ENCODE assay signal across 8 cellular contexts in genomic region chr1:224380003-224380402, GRCh38. TPM values are rescaled to one million over a fixed set of nuclear protein-coding genes. Genes with fewer than 3 reads are reported as not detected.
DNase-seq lines count a peak whose midpoint lies in the region; ATAC-seq lines count a peak whose summit lies in the region.

No MANE protein-coding gene starts in this region.

- H3K4me1 ChIP-seq in effector memory CD4-positive, alpha-beta T cell (ENCODE audit: control insufficient read depth, insufficient read depth, low read length, poor library complexity, severe bottlenecking) = peaks cover 66% of the 10 kb centered on the region

- H3K27ac ChIP-seq in effector memory CD4-positive, alpha-beta T cell (ENCODE audit: insufficient read depth, low read length, poor library complexity, severe bottlenecking) = peak overlapping the region; percentile 19

- peak overlapping the region; percentile 18 for H3K4me3 ChIP-seq in effector memory CD4-positive, alpha-beta T cell (ENCODE audit: insufficient read depth, low read depth, low read length, poor library complexity, severe bottlenecking)

- H3K27me3 ChIP-seq in effector memory CD4-positive, alpha-beta T cell (replicated peaks; ENCODE audit: control insufficient read depth, insufficient read depth, low read length, poor library complexity, severe bottlenecking) = no peaks in the 10 kb centered on the region

- ATAC-seq in GM18520 (IDR thresholded peaks at IDR 0.05; ENCODE audit: unreplicated experiment) (peak; percentile 32), HG02852 (IDR thresholded peaks at IDR 0.05; ENCODE audit: unreplicated experiment) (peak; percentile 75)

- no peaks in the 10 kb centered on the region for H3K9me3 ChIP-seq in effector memory CD4-positive, alpha-beta T cell (ENCODE audit: control insufficient read depth, low read length)

- DNase-seq in T follicular helper cell (ENCODE audit: low read depth) (peak; percentile 3), islet precursor cell (no peak), HK-2 (ENCODE audit: unreplicated experiment) (no peak), mesenteric fat pad (ENCODE audit: low spot score) (no peak), NCI-H748 treated with DMSO at 0.1 percent for 48 hours (lab: John Stamatoyannopoulos, UW) (no peak)
- peak in 2 of 3 donors; percentile 11 to 36 for DNase-seq in effector memory CD4-positive, alpha-beta T cell

- H3K36me3 ChIP-seq in effector memory CD4-positive, alpha-beta T cell (ENCODE audit: control insufficient read depth, insufficient read depth, low read length) = no peaks in the 10 kb centered on the region

RNA-seq across cellular contexts. Expression of gene CNIH4, which starts 23.3 kb away (rescaled TPM):
- total RNA-seq in mesenteric fat pad = 49.4 TPM

RNA-seq across cellular contexts. Expression of gene NVL, which starts 50.0 kb away (rescaled TPM):
- total RNA-seq in mesenteric fat pad = 23.0 TPM

RNA-seq across cellular contexts. Expression of gene WDR26, which starts 54.6 kb away (rescaled TPM):
- 100 TPM for total RNA-seq in mesenteric fat pad

Comparison
In these comparisons a context has a peak if more than half of its experiments do, and no peak if none do; other contexts are left out.
1. DNase-seq: peak in T follicular helper cell (single experiment) and effector memory CD4-positive, alpha-beta T cell (2 of 3); none in islet precursor cell (single experiment), HK-2 (single experiment), mesenteric fat pad (single experiment) and NCI-H748 treated with DMSO at 0.1 percent for 48 hours (single experiment).